1 cellular context compared by ENCODE assay signal in the genomic region with DNA sequence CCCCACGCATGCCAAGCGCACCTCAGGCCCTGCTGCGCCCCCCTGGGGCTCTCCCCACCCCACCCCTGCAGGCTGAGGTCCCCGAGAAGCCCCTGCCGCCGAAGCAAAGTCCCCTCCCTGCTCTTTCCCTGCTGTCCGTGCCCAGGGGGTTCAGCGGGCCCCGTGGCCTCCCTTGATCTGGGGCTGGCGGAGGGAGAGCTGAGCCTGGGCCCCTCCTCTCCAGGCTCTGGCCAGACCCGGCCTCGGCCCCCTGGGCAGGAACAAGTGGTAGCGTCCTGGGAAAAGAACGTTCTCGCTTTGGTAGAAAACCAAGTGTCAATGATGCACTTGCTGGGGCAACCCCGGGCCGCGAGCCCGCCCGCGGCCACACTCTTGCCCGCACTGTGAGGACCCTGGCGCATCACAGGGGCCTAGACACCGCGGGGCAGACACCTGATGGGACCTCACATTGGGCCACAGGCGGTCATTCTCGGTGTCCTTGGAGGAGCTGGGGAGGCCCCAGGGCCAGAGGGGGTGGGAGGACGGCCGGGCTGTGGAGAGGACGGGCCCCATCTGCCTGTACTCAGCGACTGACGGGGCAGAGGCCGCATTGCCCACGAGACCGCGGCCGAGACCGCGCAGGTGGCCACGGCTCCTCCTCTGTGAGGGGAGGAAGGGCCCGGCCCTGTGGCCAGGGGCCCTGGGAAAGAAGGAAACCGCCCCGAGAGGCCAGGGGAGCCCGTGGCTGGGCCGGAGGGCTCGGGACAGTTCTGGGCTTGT.
TF ChIP-seq lines count a peak whose summit lies in the region.

No MANE protein-coding gene starts in this region.

TF ChIP-seq in SK-N-SH, 30 proteins besides CTCF, POLR2A, EP300 and RAD21 (continued from another document):
- TF ChIP-seq GATA2 (CRISPR knock-in tag; IDR thresholded peaks at IDR 0.05), result no peak
- no peak for TF ChIP-seq EZH2phosphoT487 (IDR thresholded peaks at IDR 0.05; ENCODE audit: borderline replicate concordance, low read depth)
